12 cellular contexts compared by ENCODE assay signal in genomic region chr17:80498242-80498919, GRCh38. TPM values are rescaled to one million over a fixed set of nuclear protein-coding genes. Genes with fewer than 3 reads are reported as not detected.
DNase-seq lines count a peak whose midpoint lies in the region; ATAC-seq and TF ChIP-seq lines count a peak whose summit lies in the region.
"Had no signal": no experiment of that assay in that cellular context is flagged by ENCODE, and none has a peak within 500 bp of the region (broad histone marks: within the 10 kb centered on the region; RNA-seq: fewer than 3 reads in every experiment).

No MANE protein-coding gene starts in this region.

- in situ Hi-C loops in mammary epithelial cell (cut with MboI; ENCODE audit: low sequenced_read_pairs in 2 of 2) (no loop called here), transverse colon (cut with MboI; ENCODE audit: low pct_ligation_motif_present in 1 of 4, low pct_unique_long_range_greater_than_20kb in 1 of 4, low sequenced_read_pairs in 3 of 4) (no loop called here)

- H4K20me1 ChIP-seq in mammary epithelial cell (ENCODE audit: insufficient read depth, low read length): no peaks in the 10 kb centered on the region

- H3K4me3 Mint-ChIP-seq in T-cell: no peak overlapping the region
- H3K4me3 Mint-ChIP-seq: activated naive CD8-positive, alpha-beta T cell treated with anti-CD3 and anti-CD28 coated beads for 36 hours had no signal

- DNase-seq in NCI-H146 (lab: John Stamatoyannopoulos, UW) (peak; percentile 12), NCI-H146 treated with DMSO at 0.1 percent for 48 hours (lab: John Stamatoyannopoulos, UW; ENCODE audit: unreplicated experiment) (no peak), mammary epithelial cell (no peak), left kidney (ENCODE audit: low read depth, low spot score) (peak; percentile 90), transverse colon (peak; percentile 35), T-cell (no peak), NOMO-1 treated with DMSO at 0.1 percent for 48 hours (lab: John Stamatoyannopoulos, UW; ENCODE audit: unreplicated experiment) (no peak)
- DNase-seq: 8988T; activated CD4-positive, alpha-beta T cell treated with anti-CD3 and anti-CD28 coated beads for 1 hour; activated naive CD8-positive, alpha-beta T cell treated with anti-CD3 and anti-CD28 coated beads for 36 hours; esophagus squamous epithelium had no signal

- H3K9me3 Mint-ChIP-seq in T-cell: no peaks in the 10 kb centered on the region
- H3K9me3 Mint-ChIP-seq: activated naive CD8-positive, alpha-beta T cell treated with anti-CD3 and anti-CD28 coated beads for 36 hours had no signal

- peaks cover 17 to 32% of the 10 kb centered on the region in 2 donors for H3K27me3 Mint-ChIP-seq in T-cell

- no peaks in the 10 kb centered on the region for H3K36me3 ChIP-seq in mammary epithelial cell (ENCODE audit: insufficient read depth, low read length)
- no peaks in the 10 kb centered on the region for H3K36me3 ChIP-seq in transverse colon
- H3K36me3 ChIP-seq: esophagus squamous epithelium had no signal

- no peaks in the 10 kb centered on the region for H3K36me3 Mint-ChIP-seq in T-cell
- H3K36me3 Mint-ChIP-seq: activated naive CD8-positive, alpha-beta T cell treated with anti-CD3 and anti-CD28 coated beads for 36 hours had no signal

- peak overlapping the region; percentile 79 for H2AFZ ChIP-seq in mammary epithelial cell (ENCODE audit: low read depth, low read length)

- TF ChIP-seq CTCF in mammary epithelial cell (conservative IDR thresholded peaks at IDR 0.05 in 1 of 2, IDR thresholded peaks at IDR 0.05 in 1 of 2; ENCODE audit: extremely low read depth in 1 of 2, insufficient read depth in 1 of 2, low read depth in 1 of 2, low read length in 2 of 2) (no peak), transverse colon (IDR thresholded peaks at IDR 0.05) (no peak)

- no peak overlapping the region for H3K27ac Mint-ChIP-seq in T-cell
- H3K27ac Mint-ChIP-seq: activated naive CD8-positive, alpha-beta T cell treated with anti-CD3 and anti-CD28 coated beads for 36 hours had no signal

- peaks cover 6 to 17% (median 8%) of the 10 kb centered on the region in 3 donors for H3K4me1 Mint-ChIP-seq in T-cell
- H3K4me1 Mint-ChIP-seq: activated naive CD8-positive, alpha-beta T cell treated with anti-CD3 and anti-CD28 coated beads for 36 hours had no signal

- WGBS in mammary epithelial cell (ENCODE audit: low coverage, missing lambda C conversion rate): 28% methylated on average over 15 of the region's 30 CpGs
- 49% methylated on average over 24 of the region's 30 CpGs; no CpG with 5 or more reads in 1 of the 2 donors for WGBS in transverse colon (ENCODE audit: low coverage in 1 of 2), 2 donors

- no peak for ATAC-seq in GM18867 (IDR thresholded peaks at IDR 0.05; ENCODE audit: unreplicated experiment)
- no peak for ATAC-seq in T-cell (replicated peaks in 1 of 4)

- H3K4me3 ChIP-seq in mammary epithelial cell (replicated peaks in 1 of 3; ENCODE audit: insufficient read depth in 1 of 3, low read depth in 2 of 3, low read length in 3 of 3) (no peak overlapping the region), transverse colon (no peak overlapping the region)

- no peaks in the 10 kb centered on the region for H3K79me2 ChIP-seq in mammary epithelial cell (ENCODE audit: insufficient read depth, low read length)

- no peak for TF ChIP-seq POLR2A in transverse colon (IDR thresholded peaks at IDR 0.05)

- BruUV-seq in mammary epithelial cell (replicated peaks; lab: Mats Ljungman, UMichigan): no TSS peak

- intact Hi-C loops in mammary epithelial cell (cut with micrococcal nuclease) (no loop called here), transverse colon (cut with DNase I; ENCODE audit: low total_unique reads) (no loop called here)

- CTCF ChIA-PET in mammary epithelial cell (lab: Charles Lee; ENCODE audit: low non-redundant PET): no interaction called here
- CTCF ChIA-PET in T-cell (lab: Charles Lee): no interaction called here

- POLR2A ChIA-PET in T-cell (lab: Charles Lee): no interaction called here

- no peak for TF ChIP-seq EP300 in transverse colon (IDR thresholded peaks at IDR 0.05; ENCODE audit: low read depth)

- no peaks in the 10 kb centered on the region for H3K9me3 ChIP-seq in mammary epithelial cell (replicated peaks; ENCODE audit: insufficient read depth, low read length)
- no peaks in the 10 kb centered on the region for H3K9me3 ChIP-seq in transverse colon
- H3K9me3 ChIP-seq: esophagus squamous epithelium had no signal

- H3K4me2 ChIP-seq in mammary epithelial cell (ENCODE audit: insufficient read depth, low read depth, low read length): peak overlapping the region; percentile 7

- H3K27me3 ChIP-seq in mammary epithelial cell (ENCODE audit: insufficient read depth, low read length): no peaks in the 10 kb centered on the region
- H3K27me3 ChIP-seq in transverse colon: peaks cover 10% of the 10 kb centered on the region

- no peak overlapping the region for H3K27ac ChIP-seq in mammary epithelial cell (ENCODE audit: insufficient read depth, low read depth, low read length)
- H3K27ac ChIP-seq in transverse colon: peak overlapping the region; percentile 33 to 76 (median 58)
- H3K27ac ChIP-seq: esophagus squamous epithelium had no signal

- no peak overlapping the region for H3K9ac ChIP-seq in mammary epithelial cell (ENCODE audit: insufficient read depth, low read length)

- dilution Hi-C loops in mammary epithelial cell (cut with HindIII; ENCODE audit: low sequenced_read_pairs): no loop called here

- H3K4me1 ChIP-seq in mammary epithelial cell (ENCODE audit: insufficient read depth, low read length) (peaks cover 28% of the 10 kb centered on the region), transverse colon (peaks cover 0 to 9% (median 2%) of the 10 kb centered on the region in 4 donors)

RNA-seq across cellular contexts. Expression of gene NPTX1, which starts 22.0 kb away (rescaled TPM):
- total RNA-seq in mammary epithelial cell: under 1 TPM; 0.17 to 0.21 TPM
- polyA plus RNA-seq in mammary epithelial cell: 0.14 TPM
- not detected for polyA minus RNA-seq in mammary epithelial cell
- 10 to 100 TPM in 1 of 4 donors, 1 to 10 TPM in 2, under 1 TPM in 1; 0.40 to 22.8 (median 7.2) TPM for total RNA-seq in transverse colon
- under 1 TPM; 0.13 to 0.67 (median 0.33) TPM for total RNA-seq in T-cell

RNA-seq across cellular contexts. Expression of gene RPTOR, which starts 46.3 kb away (rescaled TPM):
- total RNA-seq in mammary epithelial cell: 10 to 100 TPM; 35.8 to 36.7 TPM
- 11.6 TPM for polyA plus RNA-seq in mammary epithelial cell
- 84.2 TPM for polyA minus RNA-seq in mammary epithelial cell
- 10 to 100 TPM; 28.9 to 79.3 (median 48.0) TPM for total RNA-seq in transverse colon
- 10 to 100 TPM; 59.4 to 76.8 (median 71.4) TPM for total RNA-seq in T-cell

Comparison
In these comparisons a context has a peak if more than half of its experiments do, and no peak if none do; other contexts are left out.
1. DNase-seq: peak in NCI-H146 (single experiment), left kidney (single experiment) and transverse colon (single experiment); none in NCI-H146 treated with DMSO at 0.1 percent for 48 hours (single experiment), mammary epithelial cell (single experiment), T-cell (0 of 34) and NOMO-1 treated with DMSO at 0.1 percent for 48 hours (single experiment).